Comparison of ENCODE assay signal across 19 cellular contexts in the genomic region with DNA sequence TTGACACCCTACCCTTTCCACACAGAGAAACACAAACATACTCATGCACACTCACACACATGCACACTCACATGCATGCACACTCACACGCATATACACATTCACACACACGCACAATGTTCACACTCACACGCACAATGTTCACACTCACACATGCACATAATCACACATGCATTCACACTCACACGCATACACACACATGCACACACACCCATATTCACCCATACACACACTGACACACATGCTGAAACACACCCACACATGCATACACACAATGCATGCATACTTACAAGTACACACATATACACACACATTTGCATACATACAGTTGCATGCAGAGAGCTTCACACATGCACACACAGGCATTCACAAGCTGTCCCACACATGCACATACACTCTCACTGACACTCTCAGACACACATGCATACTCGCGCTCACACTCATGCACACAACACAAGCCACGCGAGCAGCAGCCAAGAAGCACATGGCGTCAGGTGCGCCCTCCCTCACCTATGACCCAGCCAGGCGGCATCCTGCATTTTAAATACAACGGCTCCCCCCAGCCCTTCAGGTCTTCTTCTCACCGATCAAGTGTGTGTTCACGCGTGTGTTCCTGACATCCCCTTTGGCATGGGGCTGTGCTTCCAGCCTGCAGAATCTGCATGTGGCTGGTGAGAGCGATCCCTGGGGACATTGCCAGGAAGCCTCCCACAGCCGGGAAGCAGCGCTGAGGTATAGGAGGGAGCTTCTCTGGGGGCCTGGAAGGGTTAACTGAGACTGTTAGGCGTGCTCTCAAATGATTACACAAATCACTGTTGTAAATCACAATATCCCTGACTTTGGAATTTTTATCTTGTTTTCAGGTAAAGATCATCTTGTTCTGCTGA.
"Had no signal": no experiment of that assay in that cellular context is flagged by ENCODE, and none has a peak within 500 bp of the region (broad histone marks: within the 10 kb centered on the region; RNA-seq: fewer than 3 reads in every experiment).

No MANE protein-coding gene starts in this region.

- H3K4me3 ChIP-seq: adrenal gland, cardiac muscle cell, left lung, tibial nerve had no signal

- H3K4me1 Mint-ChIP-seq: activated naive CD4-positive, alpha-beta T cell treated with anti-CD3 and anti-CD28 coated beads, Interleukin-2, amount 50 U/mL, for 24 hours had no signal

- H3K9me3 ChIP-seq: adrenal gland had no signal

- H3K9ac ChIP-seq: parathyroid adenoma had no signal

- H3K27me3 Mint-ChIP-seq: activated CD8-positive, alpha-beta T cell treated with anti-CD3 and anti-CD28 coated beads for 36 hours had no signal

- H3K4me1 ChIP-seq: left lung, parathyroid adenoma had no signal

- H3K9me3 Mint-ChIP-seq: activated CD8-positive, alpha-beta T cell treated with anti-CD3 and anti-CD28 coated beads for 36 hours; activated naive CD4-positive, alpha-beta T cell treated with anti-CD3 and anti-CD28 coated beads, Interleukin-2, amount 50 U/mL, for 24 hours had no signal

- H3K27ac ChIP-seq: adrenal gland, cardiac muscle cell, left lung, parathyroid adenoma, tibial nerve had no signal

- H2AFZ ChIP-seq: parathyroid adenoma had no signal

- H3K27me3 ChIP-seq: adrenal gland, cardiac muscle cell, tibial nerve had no signal

- H3K36me3 Mint-ChIP-seq: activated naive CD4-positive, alpha-beta T cell treated with anti-CD3 and anti-CD28 coated beads, Interleukin-2, amount 50 U/mL, for 24 hours; naive B cell had no signal

- DNase-seq: activated CD4-positive, alpha-beta T cell treated with anti-CD3 and anti-CD28 coated beads for 1 hour; activated CD8-positive, alpha-beta T cell treated with anti-CD3 and anti-CD28 coated beads for 36 hours; activated effector memory CD4-positive, alpha-beta T cell treated with Interleukin-2 at 50 U/mL for 16 hours; activated T-cell treated with anti-CD3 and anti-CD28 coated beads, Interleukin-2, amount 50 U/mL, for 4 hours; adrenal gland; kidney; mammary epithelial cell; naive B cell; stimulated activated CD4-positive, alpha-beta T cell treated with anti-CD3 and anti-CD28 coated beads, Interleukin-15, amount 100 ng/mL, for 24 hours; stimulated activated CD4-positive, alpha-beta T cell treated with anti-CD3 and anti-CD28 coated beads, Interleukin-4, amount 100 ng/mL, for 1 hour; stimulated activated naive CD4-positive, alpha-beta T cell; T-helper 1 cell; T1000 had no signal

- FAIRE-seq: endometrium, kidney had no signal

- H3K27ac Mint-ChIP-seq: activated CD8-positive, alpha-beta T cell treated with anti-CD3 and anti-CD28 coated beads for 36 hours; activated naive CD4-positive, alpha-beta T cell treated with anti-CD3 and anti-CD28 coated beads, Interleukin-2, amount 50 U/mL, for 24 hours had no signal

- H3K36me3 ChIP-seq: adrenal gland, cardiac muscle cell, left lung, tibial nerve had no signal

- H3K4me3 Mint-ChIP-seq: activated CD8-positive, alpha-beta T cell treated with anti-CD3 and anti-CD28 coated beads for 36 hours; activated naive CD4-positive, alpha-beta T cell treated with anti-CD3 and anti-CD28 coated beads, Interleukin-2, amount 50 U/mL, for 24 hours; activated T-cell treated with anti-CD3 and anti-CD28 coated beads, Interleukin-2, amount 50 U/mL, for 4 hours; naive B cell had no signal
